19 cellular contexts compared by ENCODE assay signal in genomic region chr12:122838841-122839240, GRCh38. TPM values are rescaled to one million over a fixed set of nuclear protein-coding genes. Genes with fewer than 3 reads are reported as not detected.
DNase-seq lines count a peak whose midpoint lies in the region; TF ChIP-seq lines count a peak whose summit lies in the region.
"Had no signal": no experiment of that assay in that cellular context is flagged by ENCODE, and none has a peak within 500 bp of the region (broad histone marks: within the 10 kb centered on the region; RNA-seq: fewer than 3 reads in every experiment).

No MANE protein-coding gene starts in this region.

- H3K27ac ChIP-seq in right atrium auricular region: peak overlapping the region; percentile 87 to 94
- peak overlapping the region; percentile 77 for H3K27ac ChIP-seq in colonic mucosa
- H3K27ac ChIP-seq in temporal lobe (ENCODE audit: low read depth, low read length): peak overlapping the region; percentile 100
- H3K27ac ChIP-seq in A673 (ENCODE audit: low read depth, low read length, poor library complexity, severe bottlenecking): no peak overlapping the region
- H3K27ac ChIP-seq: GM23248, psoas muscle had no signal

- H3K4me1 ChIP-seq in right atrium auricular region (peaks cover 0 to 71% of the 10 kb centered on the region in 2 donors), colonic mucosa (peaks cover 11% of the 10 kb centered on the region), mucosa of stomach (ENCODE audit: control insufficient read depth, insufficient read depth, low read length) (peaks cover 72% of the 10 kb centered on the region), A673 (ENCODE audit: insufficient read depth, low read length, poor library complexity, severe bottlenecking) (peaks cover 16% of the 10 kb centered on the region)

- H3K27me3 ChIP-seq in right atrium auricular region: no peaks in the 10 kb centered on the region
- no peaks in the 10 kb centered on the region for H3K27me3 ChIP-seq in colonic mucosa
- no peaks in the 10 kb centered on the region for H3K27me3 ChIP-seq in mucosa of stomach (ENCODE audit: control insufficient read depth, insufficient read depth, low read length)
- no peaks in the 10 kb centered on the region for H3K27me3 ChIP-seq in A673 (replicated peaks; ENCODE audit: insufficient read depth, low read depth, low read length, poor library complexity)

- DNase-seq in right atrium auricular region (ENCODE audit: low spot score) (no peak), cardiac septum (ENCODE audit: low spot score) (no peak), colonic mucosa (no peak), KBM-7 (no peak), A673 (ENCODE audit: low spot score) (no peak), NCI-H2107 treated with DMSO at 0.1 percent for 48 hours (lab: John Stamatoyannopoulos, UW; ENCODE audit: unreplicated experiment) (no peak)
- DNase-seq: activated CD4-positive, alpha-beta T cell treated with anti-CD3 and anti-CD28 coated beads for 1 hour; CD4-positive, CD25-positive, alpha-beta regulatory T cell; DMS53; GM23248; NCI-H1417 treated with DMSO at 0.1 percent for 48 hours; NCI-H2171 treated with DMSO at 0.1 percent for 48 hours; NCI-H69; psoas muscle; small intestine had no signal

- TF ChIP-seq CTCF in right atrium auricular region (IDR thresholded peaks at IDR 0.05) (no peak), colonic mucosa (IDR thresholded peaks at IDR 0.05) (no peak), A673 (conservative IDR thresholded peaks at IDR 0.05; ENCODE audit: low read depth, low read length) (no peak)

- H3K9ac ChIP-seq in colonic mucosa (ENCODE audit: low read depth in 2 of 2, low read length in 2 of 2) (peak overlapping the region; percentile 3 to 69), mucosa of stomach (ENCODE audit: low read length) (peak overlapping the region; percentile 51)
- H3K9ac ChIP-seq: GM23248 had no signal

- intact Hi-C loops in cardiac septum (cut with DNase I) (no loop called here), colonic mucosa (cut with DNase I) (no loop called here), A673 (cut with micrococcal nuclease; ENCODE audit: unreplicated experiment) (no loop called here)

- no TSS peak for BruUV-seq in A673 (replicated peaks; lab: Mats Ljungman, UMichigan)

- H3K9me3 ChIP-seq in right atrium auricular region (no peaks in the 10 kb centered on the region), colonic mucosa (no peaks in the 10 kb centered on the region), mucosa of stomach (ENCODE audit: control insufficient read depth, low read length) (no peaks in the 10 kb centered on the region), A673 (ENCODE audit: low read depth, low read length, poor library complexity, severe bottlenecking) (no peaks in the 10 kb centered on the region)
- H3K9me3 ChIP-seq: psoas muscle had no signal

- POLR2A ChIA-PET in A673 (lab: Charles Lee; ENCODE audit: low non-redundant PET): no interaction called here

- no peaks in the 10 kb centered on the region for H3K36me3 ChIP-seq in right atrium auricular region
- no peaks in the 10 kb centered on the region for H3K36me3 ChIP-seq in colonic mucosa
- no peaks in the 10 kb centered on the region for H3K36me3 ChIP-seq in mucosa of stomach (ENCODE audit: control insufficient read depth, insufficient read depth, low read length)
- no peaks in the 10 kb centered on the region for H3K36me3 ChIP-seq in A673 (ENCODE audit: insufficient read depth, low read length, poor library complexity, severe bottlenecking)

- CTCF ChIA-PET in A673 (lab: Charles Lee): no interaction called here

- H3K4me3 ChIP-seq in right atrium auricular region (no peak overlapping the region), colonic mucosa (no peak overlapping the region), mucosa of stomach (ENCODE audit: low read length) (no peak overlapping the region), A673 (ENCODE audit: low read depth, low read length, poor library complexity, severe bottlenecking) (no peak overlapping the region)
- H3K4me3 ChIP-seq: GM12878, GM23248, lung, psoas muscle had no signal

- in situ Hi-C loops in KBM-7 (cut with MboI; ENCODE audit: low pct_unique_long_range_greater_than_20kb, low sequenced_read_pairs): no loop called here

RNA-seq across cellular contexts. Expression of gene HIP1R, which starts 3.6 kb away (rescaled TPM):
- total RNA-seq in right atrium auricular region: 10 to 100 TPM; 32.4 to 43.8 TPM
- total RNA-seq in cardiac septum: 16.6 TPM
- 10 to 100 TPM; 42.6 to 74.2 TPM for total RNA-seq in colonic mucosa
- 75.7 TPM for total RNA-seq in temporal lobe
- 27.0 and 30.4 TPM in 2 replicates for total RNA-seq in A673 (2021)

RNA-seq across cellular contexts. Expression of gene VPS37B, which starts 57.1 kb away (rescaled TPM):
- total RNA-seq in right atrium auricular region (10 to 100 TPM; 28.5 to 41.1 TPM), cardiac septum (16.8 TPM), colonic mucosa (10 to 100 TPM; 64.8 to 73.5 TPM), temporal lobe (21.9 TPM), A673 (2021) (30.2 and 34.4 TPM in 2 replicates)
